Comparison of ENCODE assay signal across 1 cellular context in the genomic region with DNA sequence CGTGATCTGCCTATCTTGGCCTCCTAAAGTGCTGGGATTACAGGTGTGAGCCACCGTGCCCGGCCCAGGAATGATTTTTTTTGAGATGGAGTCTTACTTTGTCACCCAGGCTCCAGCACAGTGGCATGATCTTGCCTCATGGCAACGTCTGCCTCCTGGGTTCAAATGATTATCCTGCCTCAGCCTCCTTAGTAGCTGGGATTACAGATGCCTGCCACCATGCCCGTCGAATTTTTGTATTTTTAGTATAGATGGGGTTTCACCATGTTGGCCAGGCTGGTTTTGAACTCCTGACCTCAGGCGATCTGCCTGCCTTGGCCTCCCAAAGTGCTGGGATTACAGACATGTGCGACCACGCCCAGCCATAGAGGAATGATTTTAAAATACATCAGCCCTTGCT. TPM values are rescaled to one million over a fixed set of nuclear protein-coding genes. Genes with fewer than 3 reads are reported as not detected.
"Had no signal": no experiment of that assay in that cellular context is flagged by ENCODE, and none has a peak within 500 bp of the region (broad histone marks: within the 10 kb centered on the region; RNA-seq: fewer than 3 reads in every experiment).

No MANE protein-coding gene starts in this region.

RNA-seq across cellular contexts. Expression of gene AIFM3, which starts 32.0 kb away (rescaled TPM):
- total RNA-seq: lung microvascular endothelial cell had no signal
